In genomic region chr1:76035053-76035452, GRCh38 we compare ENCODE assay signal across 15 cellular contexts. TPM values are rescaled to one million over a fixed set of nuclear protein-coding genes. Genes with fewer than 3 reads are reported as not detected.
A peak's percentile ranks its signal among the peaks of the same experiment; 100 is the strongest.
DNase-seq lines count a peak whose midpoint lies in the region; ATAC-seq, FAIRE-seq and TF ChIP-seq lines count a peak whose summit lies in the region.
"Had no signal": no experiment of that assay in that cellular context is flagged by ENCODE, and none has a peak within 500 bp of the region (broad histone marks: within the 10 kb centered on the region; RNA-seq: fewer than 3 reads in every experiment).

No MANE protein-coding gene starts in this region.

- no peak overlapping the region for H3K4me3 ChIP-seq in keratinocyte (ENCODE audit: control insufficient read depth in 2 of 3, extremely low read depth in 1 of 3, insufficient read depth in 2 of 3, low read depth in 1 of 3, low read length in 3 of 3)
- H3K4me3 ChIP-seq: upper lobe of left lung had no signal

- H2BK15ac ChIP-seq in H9 (ENCODE audit: low read depth, low read length): no peak overlapping the region

- no peak overlapping the region for H2BK120ac ChIP-seq in H9 (ENCODE audit: low read depth, low read length, poor library complexity, severe bottlenecking)

- no peak overlapping the region for H2BK20ac ChIP-seq in H9 (ENCODE audit: low read depth, low read length, poor library complexity, severe bottlenecking)

- H3K9me3 ChIP-seq in H9 (ENCODE audit: control insufficient read depth, low read depth, low read length) (no peaks in the 10 kb centered on the region), keratinocyte (ENCODE audit: control insufficient read depth, low read depth, low read length) (no peaks in the 10 kb centered on the region)
- H3K9me3 ChIP-seq: upper lobe of left lung had no signal

- H3K79me2 ChIP-seq in H9 (ENCODE audit: insufficient read depth, low read length) (no peaks in the 10 kb centered on the region), keratinocyte (ENCODE audit: control insufficient read depth, insufficient read depth, low read length) (no peaks in the 10 kb centered on the region)

- H2BK12ac ChIP-seq in H9 (ENCODE audit: insufficient read length, low read depth, low read length): no peak overlapping the region

- no peak overlapping the region for H4K91ac ChIP-seq in H9 (ENCODE audit: insufficient read length, low read depth, low read length)

- H3K9me1 ChIP-seq in keratinocyte (ENCODE audit: control insufficient read depth, extremely low read depth, insufficient read depth, low read length): no peaks in the 10 kb centered on the region

- H3K27ac ChIP-seq in H9 (ENCODE audit: insufficient read length, low read depth, low read length) (no peak overlapping the region), keratinocyte (ENCODE audit: control insufficient read depth, insufficient read depth, low read length) (no peak overlapping the region)
- H3K27ac ChIP-seq: upper lobe of left lung had no signal

- H3K56ac ChIP-seq in H9 (ENCODE audit: insufficient read length, low read depth, low read length): no peak overlapping the region

- H3K4me1 Mint-ChIP-seq in H9: peaks cover 23 to 24% of the 10 kb centered on the region in 2 experiments

- no peak overlapping the region for H3T11ph ChIP-seq in H9 (ENCODE audit: low read length)

- no peaks in the 10 kb centered on the region for H3K79me1 ChIP-seq in H9 (ENCODE audit: insufficient read depth, low read depth, low read length, poor library complexity, severe bottlenecking)

- H4K20me1 ChIP-seq in H9 (ENCODE audit: control insufficient read depth, insufficient read depth, insufficient read length) (no peaks in the 10 kb centered on the region), keratinocyte (ENCODE audit: control insufficient read depth, extremely low read depth, insufficient read depth, low read length) (no peaks in the 10 kb centered on the region)

- H3K4ac ChIP-seq in H9 (ENCODE audit: low read depth, low read length): no peak overlapping the region

- H4K5ac ChIP-seq in H9 (ENCODE audit: insufficient read length, low read depth, low read length): no peak overlapping the region

- no peak overlapping the region for H2BK5ac ChIP-seq in H9 (ENCODE audit: insufficient read length, low read length)

- no peak for DNase-seq in AG09319 (ENCODE audit: extremely low read depth, low read depth)
- DNase-seq in H9: no peak
- DNase-seq in SW480 (ENCODE audit: low spot score): peak; percentile 9
- DNase-seq in keratinocyte (ENCODE audit: low read depth, low spot score): no peak
- DNase-seq in activated T-cell treated with anti-CD3 and anti-CD28 coated beads for 4 hours: no peak
- DNase-seq: DMS79; Karpas-422; stimulated activated CD4-positive, alpha-beta T cell treated with anti-CD3 and anti-CD28 coated beads, Interleukin-2, amount 100 ng/mL, for 48 hours; upper lobe of left lung had no signal

- H3K18ac ChIP-seq in H9 (ENCODE audit: insufficient read length, low read depth, low read length): no peak overlapping the region

- H3K14ac ChIP-seq in H9 (ENCODE audit: insufficient read depth, low read length): no peak overlapping the region

- FAIRE-seq in keratinocyte (lab: Jason Lieb, UNC): peak; percentile 60
- FAIRE-seq: endometrium had no signal

- no peak overlapping the region for H3K23ac ChIP-seq in H9 (ENCODE audit: insufficient read length, low read depth, low read length)

- no peak overlapping the region for H2AK5ac ChIP-seq in H9 (ENCODE audit: insufficient read length, low read length)

- H3K4me1 ChIP-seq in H9 (ENCODE audit: insufficient read depth, low read length) (peaks cover 10% of the 10 kb centered on the region), keratinocyte (ENCODE audit: control insufficient read depth, extremely low read depth, insufficient read depth, low read length) (no peaks in the 10 kb centered on the region)

- H3K27me3 ChIP-seq in H9 (ENCODE audit: insufficient read depth, low read length): no peaks in the 10 kb centered on the region
- no peaks in the 10 kb centered on the region for H3K27me3 ChIP-seq in keratinocyte (ENCODE audit: control insufficient read depth, extremely low read depth, insufficient read depth, low read length)
- H3K27me3 ChIP-seq: upper lobe of left lung had no signal

- no peaks in the 10 kb centered on the region for H3K36me3 Mint-ChIP-seq in H9 (ENCODE audit: insufficient read depth in 1 of 3, low read depth in 3 of 3)

- no peak overlapping the region for H3K27ac Mint-ChIP-seq in H9
- H3K27ac Mint-ChIP-seq: activated T-helper 2 cell treated with anti-CD3 and anti-CD28 coated beads, Interferon-gamma antibody, Interleukin-2, Interleukin-4, amounts not matched to agents 10 μg/mL and 5 μg/mL and 100 μg/mL, durations not matched to agents 14 hours and 24 hours and 36 hours; T-helper 1 cell treated with Interleukin-12 subunit alpha and Interleukin-12 subunit beta and Interleukin-4 antibody, amounts not matched to agents 30 μg/mL and 1 μg/mL, for 36 hours had no signal

- no peak overlapping the region for H3K4me3 Mint-ChIP-seq in H9
- H3K4me3 Mint-ChIP-seq: T-helper 1 cell treated with Interleukin-12 subunit alpha and Interleukin-12 subunit beta and Interleukin-4 antibody, amounts not matched to agents 30 μg/mL and 1 μg/mL, for 36 hours had no signal

- WGBS in H9 (ENCODE audit: extremely low coverage, insufficient read length, low lambda C conversion rate): no CpG with 5 or more reads among the region's 2 CpGs

- no peaks in the 10 kb centered on the region for H3K27me3 Mint-ChIP-seq in H9 (ENCODE audit: low read depth)

- H4K8ac ChIP-seq in H9 (replicated peaks; ENCODE audit: insufficient read length, low read depth, low read length): no peak overlapping the region

- no peak overlapping the region for H2AFZ ChIP-seq in H9 (ENCODE audit: low read length)
- no peak overlapping the region for H2AFZ ChIP-seq in keratinocyte (ENCODE audit: control insufficient read depth, low read length)

- no peaks in the 10 kb centered on the region for H3K9me3 Mint-ChIP-seq in H9
- H3K9me3 Mint-ChIP-seq: activated T-helper 2 cell treated with anti-CD3 and anti-CD28 coated beads, Interferon-gamma antibody, Interleukin-2, Interleukin-4, amounts not matched to agents 10 μg/mL and 5 μg/mL and 100 μg/mL, durations not matched to agents 14 hours and 24 hours and 36 hours; T-helper 1 cell treated with Interleukin-12 subunit alpha and Interleukin-12 subunit beta and Interleukin-4 antibody, amounts not matched to agents 30 μg/mL and 1 μg/mL, for 36 hours had no signal

- H3K4me2 ChIP-seq in H9 (ENCODE audit: insufficient read depth, insufficient read length, low read length): no peak overlapping the region
- H3K4me2 ChIP-seq in keratinocyte (ENCODE audit: control insufficient read depth, extremely low read depth, insufficient read depth, low read depth, low read length): no peak overlapping the region

- TF ChIP-seq CTCF in AG09319 (IDR thresholded peaks at IDR 0.05; ENCODE audit: low read depth, low read length): peak; percentile 50
- peak; percentile 32; the same call in 2 of the 3 replicates for TF ChIP-seq CTCF in H9 (conservative IDR thresholded peaks at IDR 0.05)
- peak; percentile 15 to 36 (median 25) for TF ChIP-seq CTCF in keratinocyte (optimal IDR thresholded peaks at IDR 0.05 in 1 of 3, IDR thresholded peaks at IDR 0.05 in 1 of 3, conservative IDR thresholded peaks at IDR 0.05 in 1 of 3; ENCODE audit: extremely low read depth in 1 of 3, insufficient read depth in 2 of 3, low read length in 3 of 3)

- H3K36me3 ChIP-seq in keratinocyte (ENCODE audit: control insufficient read depth in 2 of 2, extremely low read depth in 1 of 2, insufficient read depth in 2 of 2, low read length in 2 of 2): no peaks in the 10 kb centered on the region
- H3K36me3 ChIP-seq: upper lobe of left lung had no signal

- dilution Hi-C loops in keratinocyte (cut with MboI; ENCODE audit: extremely low pct_ligation_motif_present, low sequenced_read_pairs): no loop called here

- no peaks in the 10 kb centered on the region for H3K23me2 ChIP-seq in H9 (ENCODE audit: insufficient read length, low read depth, low read length, poor library complexity, severe bottlenecking)

- H3K9ac ChIP-seq in H9 (ENCODE audit: extremely low read depth, insufficient read length, low read length) (no peak overlapping the region), keratinocyte (ENCODE audit: control insufficient read depth, extremely low read depth, insufficient read depth, low read length) (no peak overlapping the region)

- ATAC-seq in HG03139 (IDR thresholded peaks at IDR 0.05; ENCODE audit: unreplicated experiment) (no peak), GM21528 (IDR thresholded peaks at IDR 0.05; ENCODE audit: low FRiP score, unreplicated experiment) (no peak), GM18873 (IDR thresholded peaks at IDR 0.05; ENCODE audit: low FRiP score, unreplicated experiment) (no peak)

RNA-seq across cellular contexts. Expression of gene ST6GALNAC3, which starts 39.5 kb away (rescaled TPM):
- total RNA-seq in H9 (2021): 10.7 and 11.2 TPM in 2 replicates
- polyA plus RNA-seq in keratinocyte: 0.08 to 0.09 TPM in 2 of 3 replicates, not detected in the other
- not detected for polyA plus RNA-seq in keratinocyte (2011; ENCODE audit: low read depth)
- polyA plus RNA-seq in keratinocyte (2011; cell fraction: cytosol; rRNA removed): 0.02 TPM in 1 of 2 replicates, not detected in the other
- 0.01 TPM in 2 replicates for polyA plus RNA-seq in keratinocyte (2011; cell fraction: nucleus; rRNA removed)
- 0.07 TPM in 1 of 2 replicates, not detected in the other for polyA plus RNA-seq in keratinocyte (2012; ENCODE audit: low replicate concordance)
- not detected in 3 replicates for polyA minus RNA-seq in keratinocyte
- not detected for polyA minus RNA-seq in keratinocyte (2011; cell fraction: cytosol; rRNA and poly(A)+ RNA removed)
- polyA minus RNA-seq in keratinocyte (2011; cell fraction: nucleus; rRNA and poly(A)+ RNA removed): not detected in 2 replicates
- total RNA-seq: activated T-helper 2 cell treated with anti-CD3 and anti-CD28 coated beads, Interferon-gamma antibody, Interleukin-2, Interleukin-4, amounts not matched to agents 10 μg/mL and 5 μg/mL and 100 μg/mL, durations not matched to agents 14 hours and 24 hours and 36 hours had no signal
